1 cellular context compared by ENCODE assay signal in genomic region chr16:30334473-30334985, GRCh38.
A peak's percentile ranks its signal among the peaks of the same experiment; 100 is the strongest.
TF ChIP-seq lines count a peak whose summit lies in the region.

No MANE protein-coding gene starts in this region.

TF ChIP-seq in HEK293, 187 proteins besides CTCF, POLR2A, EP300 and RAD21 (continued from another document):
- peak; percentile 85 for TF ChIP-seq PRDM10 (tag by site-specific recombination; IDR thresholded peaks at IDR 0.05)
- TF ChIP-seq ZSCAN30 (tag by site-specific recombination; IDR thresholded peaks at IDR 0.05), result peak; percentile 46; the same call in 1 of the 2 replicates
- 0 out of 2 replicates have a peak, but pooled peaks have one; percentile 37 for TF ChIP-seq ZBTB17 (tag by site-specific recombination; IDR thresholded peaks at IDR 0.05)
- TF ChIP-seq PATZ1 (tag by site-specific recombination; IDR thresholded peaks at IDR 0.05), result peak; percentile 55; the same call in 1 of the 2 replicates
- TF ChIP-seq ZNF398 (tag by site-specific recombination; IDR thresholded peaks at IDR 0.05), result peak; percentile 43
